ENCODE assay signal across 1 cellular context in genomic region chr12:81800298-81801148, GRCh38.
TF ChIP-seq lines count a peak whose summit lies in the region.

No MANE protein-coding gene starts in this region.

TF ChIP-seq in H1, 55 proteins besides CTCF, POLR2A, EP300 and RAD21:
- TF ChIP-seq TAF1 (IDR thresholded peaks at IDR 0.05; ENCODE audit: low read depth, low read length), result 0 out of 2 replicates have a peak, but pooled peaks have one; percentile 21
- TF ChIP-seq TAF7 (optimal IDR thresholded peaks at IDR 0.05; ENCODE audit: borderline replicate concordance, low read depth, low read length), result no peak
- TF ChIP-seq JUN (IDR thresholded peaks at IDR 0.05; ENCODE audit: low read depth, low read length), result no peak
- TF ChIP-seq SRF (IDR thresholded peaks at IDR 0.05; ENCODE audit: low read depth, low read length), result peak; percentile 91
- TF ChIP-seq TBP (IDR thresholded peaks at IDR 0.05; ENCODE audit: low read depth, low read length), result 0 out of 2 replicates have a peak, but pooled peaks have one; percentile 14
- no peak for TF ChIP-seq PHF8 (conservative IDR thresholded peaks at IDR 0.05; ENCODE audit: low read depth, low read length)
